Comparison of ENCODE assay signal across 22 cellular contexts in genomic region chr3:197350446-197350845, GRCh38.
"Had no signal": no experiment of that assay in that cellular context is flagged by ENCODE, and none has a peak within 500 bp of the region (broad histone marks: within the 10 kb centered on the region; RNA-seq: fewer than 3 reads in every experiment).

No MANE protein-coding gene starts in this region.

- FAIRE-seq: endometrium, islet of Langerhans had no signal

- H2AFZ ChIP-seq: hepatocyte, parathyroid adenoma had no signal

- H3K9me3 ChIP-seq: colonic mucosa, gastrocnemius medialis, heart left ventricle, left lung, prostate gland, right atrium auricular region, sigmoid colon, suprapubic skin, transverse colon, upper lobe of right lung, vagina had no signal

- H3K27ac ChIP-seq: colonic mucosa, hepatocyte, left lung, neural progenitor cell, parathyroid adenoma, prostate gland, suprapubic skin, transverse colon, upper lobe of right lung, vagina had no signal

- H3K4me1 ChIP-seq: colonic mucosa, left lung, parathyroid adenoma, prostate gland, upper lobe of right lung had no signal

- H3K36me3 ChIP-seq: colonic mucosa, gastrocnemius medialis, heart left ventricle, left lung, neural progenitor cell, prostate gland, right atrium auricular region, sigmoid colon, suprapubic skin, transverse colon, upper lobe of right lung, vagina had no signal

- H3K79me2 ChIP-seq: hepatocyte, parathyroid adenoma had no signal

- ATAC-seq: effector memory CD8-positive, alpha-beta T cell; gastrocnemius medialis; left lung; naive thymus-derived CD4-positive, alpha-beta T cell; stimulated activated memory B cell treated with anti-CD40 and anti-IgM and Interleukin-4, amounts not matched to agents 10 μg/mL and 1 μg/mL and 100 μg/mL, for 72 hours; stimulated activated naive CD8-positive, alpha-beta T cell treated with anti-CD3 and anti-CD28 coated beads, Interleukin-15, Interleukin-2, amounts not matched to agents 100 U/mL and 50 U/mL, for 24 hours; upper lobe of right lung had no signal

- H3K27me3 ChIP-seq: colonic mucosa, gastrocnemius medialis, heart left ventricle, hepatocyte, left lung, neural progenitor cell, right atrium auricular region, sigmoid colon, suprapubic skin, transverse colon, upper lobe of right lung, vagina had no signal

- H3K4me3 ChIP-seq: colonic mucosa, gastrocnemius medialis, heart left ventricle, hepatocyte, left lung, neural progenitor cell, prostate gland, right atrium auricular region, sigmoid colon, suprapubic skin, transverse colon, upper lobe of right lung, vagina had no signal

- H3K4me2 ChIP-seq: hepatocyte, neural progenitor cell had no signal

- H3K9ac ChIP-seq: neural progenitor cell, parathyroid adenoma had no signal

- DNase-seq: colonic mucosa; effector memory CD8-positive, alpha-beta T cell; gastrocnemius medialis; left lung; mesenchymal stem cell; naive thymus-derived CD4-positive, alpha-beta T cell; stimulated activated CD4-positive, alpha-beta T cell treated with anti-CD3 and anti-CD28 coated beads, Interleukin-4, amount 100 ng/mL, for 4 hours; stimulated activated naive CD8-positive, alpha-beta T cell treated with anti-CD3 and anti-CD28 coated beads, Interleukin-15, Interleukin-2, amounts not matched to agents 100 U/mL and 50 U/mL, for 24 hours; transverse colon; upper lobe of right lung had no signal
